In the genomic region with DNA sequence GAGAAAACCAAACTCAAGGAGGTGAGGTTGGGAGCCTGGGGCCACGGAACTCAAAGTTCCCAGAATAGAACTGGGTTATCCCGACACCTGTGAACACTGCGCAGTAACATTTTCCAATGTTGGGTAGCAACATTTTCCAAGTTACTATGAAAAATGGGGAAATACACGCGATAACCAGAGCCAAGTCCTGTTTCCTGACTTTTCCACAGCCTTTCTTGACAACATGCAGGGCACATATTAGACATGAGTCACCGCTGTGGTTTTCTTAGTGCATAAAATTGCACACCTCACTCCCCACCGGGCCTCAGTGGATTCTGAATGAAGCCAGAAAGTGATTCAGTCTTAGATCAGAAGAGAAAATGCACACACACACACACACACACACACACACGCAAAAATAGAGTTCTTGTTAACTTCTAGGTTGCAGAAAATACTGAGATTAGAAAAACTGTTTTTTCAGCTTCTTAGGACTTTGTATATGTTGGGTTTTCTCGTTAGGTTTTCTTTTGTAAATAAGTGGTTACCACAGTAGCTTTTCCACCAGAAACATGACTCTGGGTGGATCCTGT, we compare ENCODE assay signal across 9 cellular contexts.
A peak's percentile ranks its signal among the peaks of the same experiment; 100 is the strongest.
DNase-seq lines count a peak whose midpoint lies in the region; ATAC-seq, FAIRE-seq and TF ChIP-seq lines count a peak whose summit lies in the region.
"Had no signal": no experiment of that assay in that cellular context is flagged by ENCODE, and none has a peak within 500 bp of the region (broad histone marks: within the 10 kb centered on the region; RNA-seq: fewer than 3 reads in every experiment).

No MANE protein-coding gene starts in this region.

- H3K27me3 Mint-ChIP-seq in T-helper 2 cell treated with Interferon-gamma antibody and Interleukin-4, amounts not matched to agents 5 μg/mL and 100 μg/mL, for 36 hours (ENCODE audit: low read depth) = no peaks in the 10 kb centered on the region

- H3K79me2 ChIP-seq in GM12878 (ENCODE audit: control insufficient read depth, insufficient read depth, low read length) (peaks cover 2% of the 10 kb centered on the region), MM.1S (ENCODE audit: low read length) (peaks cover 72% of the 10 kb centered on the region)

- no peaks in the 10 kb centered on the region for H3K9me2 ChIP-seq in MM.1S (replicated peaks; ENCODE audit: insufficient read depth, low read length)

- no TSS peak for BruUV-seq in GM12878 (replicated peaks; lab: Mats Ljungman, UMichigan)

- RAD21 ChIA-PET in GM12878 (lab: Charles Lee; ENCODE audit: unreplicated experiment) = no interaction called here

- H3K27ac Mint-ChIP-seq in T-helper 2 cell treated with Interferon-gamma antibody and Interleukin-4, amounts not matched to agents 5 μg/mL and 100 μg/mL, for 36 hours = no peak overlapping the region

- TF ChIP-seq RAD21 in GM12878 (IDR thresholded peaks at IDR 0.05; ENCODE audit: insufficient read depth, low read depth, low read length) = no peak

- H3K4me1 ChIP-seq in GM12878 (ENCODE audit: control insufficient read depth, insufficient read depth, low read length) (peaks cover 7% of the 10 kb centered on the region; the same call in 1 of the 2 replicates), MM.1S (ENCODE audit: low read length) (no peaks in the 10 kb centered on the region)

- CTCF ChIA-PET in GM12878 (lab: Yijun Ruan, JAX) = interaction anchor here (0.7 to 1.4 kb wide), 3 partner anchors 204 to 323 kb away, joined by 3 read pairs; no protein-coding TSS in a partner anchor

- H3K9me3 Mint-ChIP-seq in T-helper 2 cell treated with Interferon-gamma antibody and Interleukin-4, amounts not matched to agents 5 μg/mL and 100 μg/mL, for 36 hours = peaks cover under 1% of the 10 kb centered on the region

- H3K36me3 ChIP-seq in GM12878 (ENCODE audit: control insufficient read depth in 2 of 2, insufficient read depth in 2 of 2, low read length in 1 of 2) = no peaks in the 10 kb centered on the region
- H3K36me3 ChIP-seq in MM.1S (replicated peaks; ENCODE audit: insufficient read depth, low read length) = no peaks in the 10 kb centered on the region

- TF ChIP-seq EP300 in GM12878 (IDR thresholded peaks at IDR 0.05; ENCODE audit: borderline replicate concordance in 1 of 2, control insufficient read depth in 1 of 2, low read depth in 2 of 2, low read length in 2 of 2) = no peak

- H3K4me3 Mint-ChIP-seq in T-helper 2 cell treated with Interferon-gamma antibody and Interleukin-4, amounts not matched to agents 5 μg/mL and 100 μg/mL, for 36 hours = no peak overlapping the region

- H3K9ac ChIP-seq in GM12878 (ENCODE audit: control insufficient read depth, insufficient read depth, low read length) (no peak overlapping the region), MM.1S (ENCODE audit: low read length) (no peak overlapping the region)

- intact Hi-C loops in GM12878 (cut with micrococcal nuclease; ENCODE audit: unreplicated experiment) (no loop called here), posterior vena cava (cut with DNase I) (no loop called here)

- DNase-seq in Daoy (ENCODE audit: low read depth) (peak; percentile 90), GM12878 (ENCODE audit: low read depth, low spot score) (no peak), posterior vena cava (ENCODE audit: low spot score) (peak; percentile 82), HuH-7 (ENCODE audit: low spot score) (no peak), MM.1S (no peak)
- peak; percentile 70 for DNase-seq in T-helper 2 cell treated with Interferon-gamma antibody and Interleukin-4, amounts not matched to agents 5 μg/mL and 100 μg/mL, for 36 hours (ENCODE audit: low spot score)

- H3K27ac ChIP-seq in GM12878 (ENCODE audit: control insufficient read depth, insufficient read depth) (no peak overlapping the region), MM.1S (ENCODE audit: low read length) (no peak overlapping the region)

- POLR2A ChIA-PET in GM12878 (lab: Charles Lee) = no interaction called here

- H3K27me3 ChIP-seq in GM12878 (replicated peaks in 1 of 2; ENCODE audit: control insufficient read depth in 2 of 2, insufficient read depth in 2 of 2, low read length in 1 of 2) (no peaks in the 10 kb centered on the region), MM.1S (replicated peaks; ENCODE audit: insufficient read depth, low read length) (no peaks in the 10 kb centered on the region)

- no peaks in the 10 kb centered on the region for H3F3A ChIP-seq in MM.1S (ENCODE audit: insufficient read depth, low read length)

- SMC1A ChIA-PET in GM12878 (lab: Charles Lee; ENCODE audit: uncharacterized antibody, unreplicated experiment) = interaction anchor here (0.6 to 2.3 kb wide), 4 partner anchors 12 to 66 kb away, joined by 3 to 6 read pairs (median 4); no protein-coding TSS in a partner anchor

- H3K9me3 ChIP-seq in GM12878 (replicated peaks; ENCODE audit: control insufficient read depth, insufficient read depth, low read length) (no peaks in the 10 kb centered on the region), MM.1S (replicated peaks; ENCODE audit: insufficient read depth, low read length) (no peaks in the 10 kb centered on the region)

- in situ Hi-C loops in GM12878 (cut with MboI) = no loop called here

- 40% methylated on average over 9 of the region's 9 CpGs for WGBS in GM12878 (ENCODE audit: insufficient coverage, insufficient replicate concordance, low lambda C conversion rate, missing lambda C conversion rate)

- ATAC-seq in GM12878 (peak; percentile 76), HG03097 (IDR thresholded peaks at IDR 0.05; ENCODE audit: low FRiP score, unreplicated experiment) (no peak), GM21786 (IDR thresholded peaks at IDR 0.05; ENCODE audit: unreplicated experiment) (no peak)

- no peak overlapping the region; the same call in 1 of the 2 replicates for H2AFZ ChIP-seq in GM12878 (ENCODE audit: control insufficient read depth, low read depth, low read length)
- no peak overlapping the region for H2AFZ ChIP-seq in MM.1S (ENCODE audit: low read length)

- no peaks in the 10 kb centered on the region for H3K36me3 Mint-ChIP-seq in T-helper 2 cell treated with Interferon-gamma antibody and Interleukin-4, amounts not matched to agents 5 μg/mL and 100 μg/mL, for 36 hours (ENCODE audit: low read depth)

- H4K20me1 ChIP-seq in GM12878 (ENCODE audit: control insufficient read depth, insufficient read depth) (no peaks in the 10 kb centered on the region), MM.1S (ENCODE audit: insufficient read depth, low read length) (no peaks in the 10 kb centered on the region)

- H3K4me3 ChIP-seq in GM12878 (no peak overlapping the region), MM.1S (ENCODE audit: low read length) (no peak overlapping the region)

- TF ChIP-seq CTCF in GM12878 (IDR thresholded peaks at IDR 0.05 in 2 of 3, conservative IDR thresholded peaks at IDR 0.05 in 1 of 3; ENCODE audit: control insufficient read depth in 2 of 3, extremely low read depth in 1 of 3, insufficient read depth in 1 of 3, low read depth in 3 of 3, low read length in 3 of 3) (no peak), MM.1S (IDR thresholded peaks at IDR 0.05; ENCODE audit: low read length) (no peak)

- H3K4me2 ChIP-seq in GM12878 (ENCODE audit: control insufficient read depth, insufficient read depth) (peak overlapping the region; percentile 11; the same call in 1 of the 2 replicates), MM.1S (ENCODE audit: low read depth, low read length) (no peak overlapping the region)

- no peak for TF ChIP-seq POLR2A in GM12878 (IDR thresholded peaks at IDR 0.05; ENCODE audit: low read depth, low read length)

- FAIRE-seq in GM12878 (lab: Jason Lieb, UNC) = peak; percentile 93
- FAIRE-seq: H1 had no signal

- peaks cover 8% of the 10 kb centered on the region for H3K4me1 Mint-ChIP-seq in T-helper 2 cell treated with Interferon-gamma antibody and Interleukin-4, amounts not matched to agents 5 μg/mL and 100 μg/mL, for 36 hours (ENCODE audit: low read depth)

TF ChIP-seq in GM12878, 131 proteins besides CTCF, POLR2A, EP300 and RAD21 (continues in another document):
- no peak for TF ChIP-seq TCF3 (IDR thresholded peaks at IDR 0.05; ENCODE audit: borderline replicate concordance, insufficient read depth, low read depth, low read length)
- TF ChIP-seq RFX5 (IDR thresholded peaks at IDR 0.05; ENCODE audit: low read depth, low read length) = no peak
- TF ChIP-seq CBX3 (IDR thresholded peaks at IDR 0.05; ENCODE audit: borderline replicate concordance, low read depth) = no peak
- TF ChIP-seq IKZF1 (conservative IDR thresholded peaks at IDR 0.05) = no peak
- no peak for TF ChIP-seq SUZ12 (IDR thresholded peaks at IDR 0.05; ENCODE audit: unreplicated experiment)
- TF ChIP-seq HDAC6 (IDR thresholded peaks at IDR 0.05; ENCODE audit: unreplicated experiment) = no peak
- no peak for TF ChIP-seq RELA (IDR thresholded peaks at IDR 0.05; ENCODE audit: borderline replicate concordance, partially characterized antibody)
- no peak for TF ChIP-seq NR2F1 (conservative IDR thresholded peaks at IDR 0.05)
- no peak for TF ChIP-seq SMARCA5 (IDR thresholded peaks at IDR 0.05)
- TF ChIP-seq, protein P1, sequence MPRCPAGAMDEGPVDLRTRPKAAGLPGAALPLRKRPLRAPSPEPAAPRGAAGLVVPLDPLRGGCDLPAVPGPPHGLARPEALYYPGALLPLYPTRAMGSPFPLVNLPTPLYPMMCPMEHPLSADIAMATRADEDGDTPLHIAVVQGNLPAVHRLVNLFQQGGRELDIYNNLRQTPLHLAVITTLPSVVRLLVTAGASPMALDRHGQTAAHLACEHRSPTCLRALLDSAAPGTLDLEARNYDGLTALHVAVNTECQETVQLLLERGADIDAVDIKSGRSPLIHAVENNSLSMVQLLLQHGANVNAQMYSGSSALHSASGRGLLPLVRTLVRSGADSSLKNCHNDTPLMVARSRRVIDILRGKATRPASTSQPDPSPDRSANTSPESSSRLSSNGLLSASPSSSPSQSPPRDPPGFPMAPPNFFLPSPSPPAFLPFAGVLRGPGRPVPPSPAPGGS (IDR thresholded peaks at IDR 0.05; ENCODE audit: borderline replicate concordance, insufficient read depth, low read depth, low read length, poor library complexity, severe bottlenecking) = no peak
- TF ChIP-seq STAT1 (conservative IDR thresholded peaks at IDR 0.05) = no peak
- TF ChIP-seq, protein P2, sequence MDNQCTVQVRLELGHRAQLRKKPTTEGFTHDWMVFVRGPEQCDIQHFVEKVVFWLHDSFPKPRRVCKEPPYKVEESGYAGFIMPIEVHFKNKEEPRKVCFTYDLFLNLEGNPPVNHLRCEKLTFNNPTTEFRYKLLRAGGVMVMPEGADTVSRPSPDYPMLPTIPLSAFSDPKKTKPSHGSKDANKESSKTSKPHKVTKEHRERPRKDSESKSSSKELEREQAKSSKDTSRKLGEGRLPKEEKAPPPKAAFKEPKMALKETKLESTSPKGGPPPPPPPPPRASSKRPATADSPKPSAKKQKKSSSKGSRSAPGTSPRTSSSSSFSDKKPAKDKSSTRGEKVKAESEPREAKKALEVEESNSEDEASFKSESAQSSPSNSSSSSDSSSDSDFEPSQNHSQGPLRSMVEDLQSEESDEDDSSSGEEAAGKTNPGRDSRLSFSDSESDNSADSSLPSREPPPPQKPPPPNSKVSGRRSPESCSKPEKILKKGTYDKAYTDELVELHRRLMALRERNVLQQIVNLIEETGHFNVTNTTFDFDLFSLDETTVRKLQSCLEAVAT (IDR thresholded peaks at IDR 0.05) = no peak
- TF ChIP-seq GABPA (IDR thresholded peaks at IDR 0.05; ENCODE audit: low read depth) = no peak

Comparison
In these comparisons a context has a peak if more than half of its experiments do, and no peak if none do; other contexts are left out.
1. DNase-seq: peak in Daoy (single experiment), T-helper 2 cell treated with Interferon-gamma antibody and Interleukin-4, amounts not matched to agents 5 μg/mL and 100 μg/mL, for 36 hours (single experiment) and posterior vena cava (single experiment); none in GM12878 (single experiment), HuH-7 (single experiment) and MM.1S (single experiment).